ENCODE assay signal across 10 cellular contexts in genomic region chr19:56840452-56841193, GRCh38. TPM values are rescaled to one million over a fixed set of nuclear protein-coding genes. Genes with fewer than 3 reads are reported as not detected.
DNase-seq lines count a peak whose midpoint lies in the region; ATAC-seq, FAIRE-seq and TF ChIP-seq lines count a peak whose summit lies in the region.
"Had no signal": no experiment of that assay in that cellular context is flagged by ENCODE, and none has a peak within 500 bp of the region (broad histone marks: within the 10 kb centered on the region; RNA-seq: fewer than 3 reads in every experiment).

TSS of gene PEG3 (minus strand) at chr19:56840726. CDS start at chr19:56824655, 16,071 bp downstream.
TSS of gene ZIM2 (minus strand) at chr19:56840726. CDS start at chr19:56824277, 16,449 bp downstream.

- H3K4me2 ChIP-seq in PC-3 (ENCODE audit: low read length): peak within 1 kb of the TSS; percentile 20; the same call in 1 of the 2 replicates

- BruUV-seq in PC-3 (replicated peaks; lab: Mats Ljungman, UMichigan): no TSS peak

- H3F3A ChIP-seq in PC-3 (ENCODE audit: low read length, unreplicated experiment): no peaks in the 10 kb centered on the region

- POLR2A ChIA-PET in PC-3 (lab: Charles Lee; ENCODE audit: unreplicated experiment): no interaction called here

- H3K4me3 ChIP-seq in ACC112 (ENCODE audit: low read depth, low read length) (peak within 1 kb of the TSS; percentile 78), PC-3 (ENCODE audit: low read length) (peak within 1 kb of the TSS; percentile 37; the same call in 1 of the 2 replicates), heart right ventricle (peak within 1 kb of the TSS; percentile 16 to 70 (median 58)), pancreas (peak within 1 kb of the TSS; percentile 3 to 49 (median 24))

- H2AFZ ChIP-seq in ACC112 (ENCODE audit: low read length, unreplicated experiment) (no peak within 1 kb of the TSS), PC-3 (ENCODE audit: low read length) (peak within 1 kb of the TSS; percentile 52; the same call in 1 of the 2 replicates)

- H3K4me1 ChIP-seq in ACC112 (ENCODE audit: control insufficient read depth, insufficient read depth, low read length, unreplicated experiment): no peaks in the 10 kb centered on the region
- no peaks in the 10 kb centered on the region for H3K4me1 ChIP-seq in PC-3 (ENCODE audit: insufficient read depth, low read length)
- peaks cover 0 to 22% (median 4%) of the 10 kb centered on the region in 9 donors for H3K4me1 ChIP-seq in heart right ventricle
- H3K4me1 ChIP-seq in pancreas: no peaks in the 10 kb centered on the region

- H4K20me1 ChIP-seq in PC-3 (ENCODE audit: low read length): no peaks in the 10 kb centered on the region

- TF ChIP-seq CTCF in PC-3 (conservative IDR thresholded peaks at IDR 0.05; ENCODE audit: low read depth, low read length) (no peak), heart right ventricle (IDR thresholded peaks at IDR 0.05) (no peak), pancreas (IDR thresholded peaks at IDR 0.05) (no peak)

- H3K36me3 ChIP-seq in ACC112 (ENCODE audit: insufficient read depth, low read length) (no peaks in the 10 kb centered on the region), PC-3 (ENCODE audit: low read depth, low read length) (no peaks in the 10 kb centered on the region), heart right ventricle (no peaks in the 10 kb centered on the region), pancreas (no peaks in the 10 kb centered on the region)

- FAIRE-seq in pancreas (lab: Jason Lieb, UNC): no peak
- FAIRE-seq in GM12892 (lab: Jason Lieb, UNC): no peak

- H3K9me2 ChIP-seq in PC-3 (replicated peaks; ENCODE audit: low read length): no peaks in the 10 kb centered on the region

- ATAC-seq in PC-3 (no peak), heart right ventricle (peak in 3 of 8 donors; percentile 6 to 19 (median 8)), pancreas (no peak)

- peak within 1 kb of the TSS; percentile 68 for H3K27ac ChIP-seq in ACC112 (ENCODE audit: low read depth, low read length)
- H3K27ac ChIP-seq in PC-3 (ENCODE audit: low read length): no peak within 1 kb of the TSS
- H3K27ac ChIP-seq in heart right ventricle: peak within 1 kb of the TSS; percentile 35 to 91 (median 71)
- peak within 1 kb of the TSS; percentile 33 to 84 (median 48) for H3K27ac ChIP-seq in pancreas

- H3K9ac ChIP-seq in PC-3 (ENCODE audit: low read length): no peak within 1 kb of the TSS

- DNase-seq in PC-3 (no peak), heart right ventricle (peak; percentile 64 to 76), pancreas (peak; percentile 35 to 81 (median 50)), NCI-H526 treated with DMSO at 0.1 percent for 48 hours (lab: John Stamatoyannopoulos, UW) (no peak), NCI-H524 (lab: John Stamatoyannopoulos, UW) (no peak), GM12892 (ENCODE audit: insufficient read length) (no peak), dedifferentiated amniotic fluid mesenchymal stem cell (ENCODE audit: extremely low spot score) (no peak)
- DNase-seq: activated CD4-positive, CD25-positive, alpha-beta regulatory T cell treated with anti-CD3 and anti-CD28 coated beads, Interleukin-2, amount 50 U/mL, for 72 hours; CD8-positive, alpha-beta memory T cell had no signal

- no peak for TF ChIP-seq POLR2A in GM12892 (IDR thresholded peaks at IDR 0.05; ENCODE audit: low read depth, low read length)

- CTCF ChIA-PET in PC-3 (lab: Charles Lee): no interaction called here

- peaks cover 32% of the 10 kb centered on the region for H3K9me3 ChIP-seq in PC-3 (ENCODE audit: low read length)
- peaks cover 0 to 42% (median 0%) of the 10 kb centered on the region in 11 donors for H3K9me3 ChIP-seq in heart right ventricle
- H3K9me3 ChIP-seq in pancreas: no peaks in the 10 kb centered on the region

- intact Hi-C loops in PC-3 (cut with micrococcal nuclease): no loop called here
- intact Hi-C loops in heart right ventricle (cut with DNase I): no loop called here
- intact Hi-C loops in pancreas (cut with DNase I): no loop called here

- 49 to 54% methylated on average over 49 of the region's 49 CpGs for WGBS in heart right ventricle, 2 donors
- WGBS in pancreas, 2 donors: 54 to 60% methylated on average over 34 to 49 of the region's 49 CpGs

- H3K27me3 ChIP-seq in ACC112 (ENCODE audit: insufficient read depth, low read length) (peaks cover 4% of the 10 kb centered on the region; the same call in 1 of the 2 replicates), PC-3 (ENCODE audit: low read length) (no peaks in the 10 kb centered on the region), heart right ventricle (peaks cover 0 to 21% (median 0%) of the 10 kb centered on the region in 7 donors), pancreas (no peaks in the 10 kb centered on the region)

- H3K79me2 ChIP-seq in ACC112 (ENCODE audit: control insufficient read depth, insufficient read depth, low read length, unreplicated experiment) (peaks cover 3% of the 10 kb centered on the region), PC-3 (ENCODE audit: low read length) (no peaks in the 10 kb centered on the region)

RNA-seq across cellular contexts. Expression of gene PEG3, which starts in this region (rescaled TPM):
- 1.6 and 2.6 TPM in 2 replicates for total RNA-seq in PC-3 (2014; rRNA removed)
- 10 to 100 TPM in 1 of 10 donors, 1 to 10 TPM in 9; 6.9 to 10.3 (median 7.7) TPM for total RNA-seq in heart right ventricle
- polyA plus RNA-seq in heart right ventricle: 1 to 10 TPM; 1.8 to 3.0 TPM
- 1 to 10 TPM; 1.5 to 4.2 (median 2.8) TPM for total RNA-seq in pancreas
- 1 to 10 TPM; 1.7 to 2.8 TPM for polyA plus RNA-seq in pancreas
- 0.08 TPM for polyA plus RNA-seq in GM12892 (2012; ENCODE audit: missing spikeins)
- total RNA-seq: CD8-positive, alpha-beta memory T cell had no signal
- polyA plus RNA-seq: CD8-positive, alpha-beta memory T cell had no signal

RNA-seq across cellular contexts. Expression of gene ZIM2, which starts in this region (rescaled TPM):
- total RNA-seq in PC-3 (2014; rRNA removed): not detected in 2 replicates
- under 1 TPM in 3 of 10 donors, not detected in 7; 0.13 to 0.15 (median 0.14) TPM for total RNA-seq in heart right ventricle
- polyA plus RNA-seq in heart right ventricle: under 1 TPM in 1 of 2 donors, not detected in 1; 0.06 TPM
- total RNA-seq in pancreas: under 1 TPM in 3 of 6 donors, not detected in 3; 0.12 to 0.52 (median 0.13) TPM
- polyA plus RNA-seq in pancreas: under 1 TPM; 0.08 to 0.09 TPM
- polyA plus RNA-seq in GM12892 (2012; ENCODE audit: missing spikeins): not detected
- total RNA-seq: CD8-positive, alpha-beta memory T cell had no signal
- polyA plus RNA-seq: CD8-positive, alpha-beta memory T cell had no signal

Comparison
In these comparisons a context has a peak if more than half of its experiments do, and no peak if none do; other contexts are left out.
1. H3K4me3 ChIP-seq: peak in every context shown above with its lines; median percentile 78 in ACC112; 58 in heart right ventricle; 37 in PC-3; 24 in pancreas.
2. DNase-seq: peak in heart right ventricle (2 of 2) and pancreas (6 of 6); none in PC-3 (single experiment), NCI-H526 treated with DMSO at 0.1 percent for 48 hours (single experiment), NCI-H524 (0 of 2), GM12892 (single experiment) and dedifferentiated amniotic fluid mesenchymal stem cell (single experiment).